In the genomic region with DNA sequence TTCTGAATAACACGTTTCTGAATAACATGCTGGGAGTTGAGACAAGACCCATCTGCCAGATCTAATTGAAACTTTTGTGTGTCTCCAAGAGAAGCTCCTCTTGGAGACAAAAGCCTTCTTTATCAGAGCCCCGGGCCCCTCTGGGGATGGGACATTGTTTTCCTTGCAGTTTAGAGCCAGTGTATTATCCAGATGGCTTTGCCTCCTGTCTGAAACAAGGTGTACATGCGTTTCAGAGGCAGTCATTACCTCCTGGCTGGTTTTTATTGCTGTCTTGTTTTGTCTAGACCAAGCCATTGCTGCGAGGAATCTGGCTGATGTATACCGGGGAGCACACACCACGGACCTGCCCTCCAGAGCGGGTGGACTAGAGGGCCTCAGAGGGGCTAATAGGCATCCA, we compare ENCODE assay signal across 14 cellular contexts. TPM values are rescaled to one million over a fixed set of nuclear protein-coding genes. Genes with fewer than 3 reads are reported as not detected.
DNase-seq lines count a peak whose midpoint lies in the region; ATAC-seq and TF ChIP-seq lines count a peak whose summit lies in the region.
"Had no signal": no experiment of that assay in that cellular context is flagged by ENCODE, and none has a peak within 500 bp of the region (broad histone marks: within the 10 kb centered on the region; RNA-seq: fewer than 3 reads in every experiment).

No MANE protein-coding gene starts in this region.

- peaks cover 67% of the 10 kb centered on the region for H3K4me1 Mint-ChIP-seq in activated CD8-positive, alpha-beta memory T cell treated with anti-CD3 and anti-CD28 coated beads, Interleukin-2, amount 10 ng/mL, durations not matched to agents 7 days and 5 days

- CTCF ChIA-PET in activated CD8-positive, alpha-beta memory T cell treated with anti-CD3 and anti-CD28 coated beads, Interleukin-2, amount 10 ng/mL, durations not matched to agents 7 days and 5 days (lab: Charles Lee), result interaction anchor here (1.6 kb wide), 1 partner anchor 677 kb away, joined by 4 read pairs; no protein-coding TSS in a partner anchor

- peaks cover 2% of the 10 kb centered on the region for H3K79me1 ChIP-seq in mesenchymal stem cell (replicated peaks; ENCODE audit: low read length, poor library complexity, severe bottlenecking)

- peaks cover 44% of the 10 kb centered on the region for H3K36me3 Mint-ChIP-seq in activated CD8-positive, alpha-beta memory T cell treated with anti-CD3 and anti-CD28 coated beads, Interleukin-2, amount 10 ng/mL, durations not matched to agents 7 days and 5 days

- H3K36me3 ChIP-seq in mesenchymal stem cell (ENCODE audit: control insufficient read depth in 1 of 2, insufficient read depth in 2 of 2, low read depth in 1 of 2, low read length in 2 of 2), result peaks cover 40 to 73% of the 10 kb centered on the region in 2 experiments
- H3K36me3 ChIP-seq in suprapubic skin, result peaks cover 49% of the 10 kb centered on the region
- H3K36me3 ChIP-seq: cardiac muscle cell had no signal

- TF ChIP-seq EP300 in suprapubic skin (IDR thresholded peaks at IDR 0.05), result no peak

- H2BK15ac ChIP-seq in mesenchymal stem cell (ENCODE audit: low read depth, poor library complexity, severe bottlenecking), result no peak overlapping the region

- no peak overlapping the region for H4K91ac ChIP-seq in mesenchymal stem cell (ENCODE audit: low read length)

- no peak for TF ChIP-seq POLR2A in suprapubic skin (IDR thresholded peaks at IDR 0.05)

- no peak overlapping the region for H4K8ac ChIP-seq in mesenchymal stem cell (ENCODE audit: low read length)

- H3K4me1 ChIP-seq in mesenchymal stem cell (ENCODE audit: control insufficient read depth, insufficient read depth, low read depth, low read length), result peaks cover 38% of the 10 kb centered on the region
- H3K4me1 ChIP-seq in suprapubic skin, result peaks cover 88% of the 10 kb centered on the region

- H3K4me3 Mint-ChIP-seq in activated CD8-positive, alpha-beta memory T cell treated with anti-CD3 and anti-CD28 coated beads, Interleukin-2, amount 10 ng/mL, durations not matched to agents 7 days and 5 days, result no peak overlapping the region

- no peak overlapping the region for H2BK120ac ChIP-seq in mesenchymal stem cell (ENCODE audit: low read depth, low read length)

- no peak overlapping the region for H2AFZ ChIP-seq in mesenchymal stem cell (ENCODE audit: low read depth, low read length)

- H3K14ac ChIP-seq in mesenchymal stem cell (ENCODE audit: low read length in 2 of 2), result no peak overlapping the region

- H2BK5ac ChIP-seq in mesenchymal stem cell (ENCODE audit: low read depth, low read length, poor library complexity, severe bottlenecking), result no peak overlapping the region

- no peak overlapping the region for H3K23ac ChIP-seq in mesenchymal stem cell (ENCODE audit: low read length in 2 of 2)

- H3K18ac ChIP-seq in mesenchymal stem cell (ENCODE audit: low read depth in 1 of 2, low read length in 2 of 2), result no peak overlapping the region

- H3K9me3 Mint-ChIP-seq in activated CD8-positive, alpha-beta memory T cell treated with anti-CD3 and anti-CD28 coated beads, Interleukin-2, amount 10 ng/mL, durations not matched to agents 7 days and 5 days (ENCODE audit: low read depth), result no peaks in the 10 kb centered on the region

- DNase-seq in activated CD8-positive, alpha-beta memory T cell treated with anti-CD3 and anti-CD28 coated beads, Interleukin-2, amount 10 ng/mL, durations not matched to agents 7 days and 5 days, result no peak
- DNase-seq in activated CD8-positive, alpha-beta memory T cell treated with anti-CD3 and anti-CD28 coated beads, Interleukin-2, amount 50 U/mL, for 4 hours, result no peak
- peak; percentile 41 for DNase-seq in astrocyte of the hippocampus (ENCODE audit: low read depth, low spot score)
- no peak for DNase-seq in mesenchymal stem cell
- no peak for DNase-seq in suprapubic skin (ENCODE audit: low spot score in 2 of 2)
- DNase-seq in sciatic nerve (ENCODE audit: low spot score), result no peak
- DNase-seq in mesenteric fat pad (ENCODE audit: low spot score), result no peak
- DNase-seq in stimulated activated naive CD4-positive, alpha-beta T cell treated with Interleukin-2 at 50 U/mL for 16 hours (lab: John Stamatoyannopoulos, UW), result no peak
- DNase-seq: DMS79; Kasumi-1; NCI-H345; stimulated activated CD4-positive, alpha-beta T cell treated with anti-CD3 and anti-CD28 coated beads, Interleukin-4, amount 100 ng/mL, for 4 hours had no signal

- H3K9me3 ChIP-seq in mesenchymal stem cell (ENCODE audit: control insufficient read depth, low read length) (no peaks in the 10 kb centered on the region), suprapubic skin (no peaks in the 10 kb centered on the region)
- H3K9me3 ChIP-seq: Peyer's patch had no signal

- no peak overlapping the region for H3K4ac ChIP-seq in mesenchymal stem cell (ENCODE audit: low read depth in 1 of 2, low read length in 2 of 2)

- ATAC-seq in activated CD8-positive, alpha-beta memory T cell treated with anti-CD3 and anti-CD28 coated beads, Interleukin-2, amount 10 ng/mL, durations not matched to agents 7 days and 5 days, result no peak
- no peak for ATAC-seq in sciatic nerve

- peak overlapping the region; percentile 99 for H3K9ac ChIP-seq in mesenchymal stem cell (ENCODE audit: low read length)

- H3K27ac ChIP-seq in mesenchymal stem cell (ENCODE audit: low read length, poor library complexity, severe bottlenecking), result peak overlapping the region; percentile 32
- H3K27ac ChIP-seq in suprapubic skin, result peak overlapping the region; percentile 99
- H3K27ac ChIP-seq: cardiac muscle cell had no signal

- H3K27me3 Mint-ChIP-seq in activated CD8-positive, alpha-beta memory T cell treated with anti-CD3 and anti-CD28 coated beads, Interleukin-2, amount 10 ng/mL, durations not matched to agents 7 days and 5 days, result no peaks in the 10 kb centered on the region

- no peak overlapping the region for H2AK5ac ChIP-seq in mesenchymal stem cell (ENCODE audit: low read length, severe bottlenecking)

- WGBS in mesenchymal stem cell, result 75% methylated on average over 7 of the region's 7 CpGs
- 47% methylated on average over 7 of the region's 7 CpGs for WGBS in suprapubic skin

- no peak overlapping the region for H2BK12ac ChIP-seq in mesenchymal stem cell (ENCODE audit: low read length in 2 of 2)

- intact Hi-C loops in sciatic nerve (cut with DNase I), result loop anchor here (10.0 kb wide), 1 partner anchor 676 kb away; no protein-coding TSS in a partner anchor

- H3K4me3 ChIP-seq in mesenchymal stem cell (ENCODE audit: insufficient read depth in 1 of 2, low read depth in 1 of 2, low read length in 2 of 2), result peak overlapping the region in 1 of 2 experiments; percentile 93
- peak overlapping the region; percentile 97 for H3K4me3 ChIP-seq in suprapubic skin
- H3K4me3 ChIP-seq: cardiac muscle cell had no signal

- TF ChIP-seq CTCF in suprapubic skin (IDR thresholded peaks at IDR 0.05), result no peak

- H3K27ac Mint-ChIP-seq in activated CD8-positive, alpha-beta memory T cell treated with anti-CD3 and anti-CD28 coated beads, Interleukin-2, amount 10 ng/mL, durations not matched to agents 7 days and 5 days, result peak overlapping the region; percentile 10

- H3K4me2 ChIP-seq in mesenchymal stem cell (ENCODE audit: low read length, poor library complexity, severe bottlenecking), result no peak overlapping the region

- H3K27me3 ChIP-seq in mesenchymal stem cell (ENCODE audit: control insufficient read depth in 1 of 2, insufficient read depth in 1 of 2, low read length in 2 of 2) (no peaks in the 10 kb centered on the region), suprapubic skin (no peaks in the 10 kb centered on the region)
- H3K27me3 ChIP-seq: Peyer's patch had no signal

RNA-seq across cellular contexts. Expression of gene FOSL2, which starts 7.8 kb away (rescaled TPM):
- total RNA-seq in activated CD8-positive, alpha-beta memory T cell treated with anti-CD3 and anti-CD28 coated beads, Interleukin-2, amount 10 ng/mL, durations not matched to agents 7 days and 5 days, result 10 to 100 TPM; 56.2 to 75.7 TPM
- 15.6 TPM for polyA plus RNA-seq in mesenchymal stem cell (2013, experiment 1 of 2)
- 14.8 TPM for polyA plus RNA-seq in mesenchymal stem cell (2013, experiment 2 of 2)
- 100 to 1,000 TPM; 298 to 370 (median 337) TPM for total RNA-seq in suprapubic skin
- 230 TPM for total RNA-seq in sciatic nerve
- 259 TPM for total RNA-seq in mesenteric fat pad
